Comparison of ENCODE assay signal across 8 cellular contexts in the genomic region with DNA sequence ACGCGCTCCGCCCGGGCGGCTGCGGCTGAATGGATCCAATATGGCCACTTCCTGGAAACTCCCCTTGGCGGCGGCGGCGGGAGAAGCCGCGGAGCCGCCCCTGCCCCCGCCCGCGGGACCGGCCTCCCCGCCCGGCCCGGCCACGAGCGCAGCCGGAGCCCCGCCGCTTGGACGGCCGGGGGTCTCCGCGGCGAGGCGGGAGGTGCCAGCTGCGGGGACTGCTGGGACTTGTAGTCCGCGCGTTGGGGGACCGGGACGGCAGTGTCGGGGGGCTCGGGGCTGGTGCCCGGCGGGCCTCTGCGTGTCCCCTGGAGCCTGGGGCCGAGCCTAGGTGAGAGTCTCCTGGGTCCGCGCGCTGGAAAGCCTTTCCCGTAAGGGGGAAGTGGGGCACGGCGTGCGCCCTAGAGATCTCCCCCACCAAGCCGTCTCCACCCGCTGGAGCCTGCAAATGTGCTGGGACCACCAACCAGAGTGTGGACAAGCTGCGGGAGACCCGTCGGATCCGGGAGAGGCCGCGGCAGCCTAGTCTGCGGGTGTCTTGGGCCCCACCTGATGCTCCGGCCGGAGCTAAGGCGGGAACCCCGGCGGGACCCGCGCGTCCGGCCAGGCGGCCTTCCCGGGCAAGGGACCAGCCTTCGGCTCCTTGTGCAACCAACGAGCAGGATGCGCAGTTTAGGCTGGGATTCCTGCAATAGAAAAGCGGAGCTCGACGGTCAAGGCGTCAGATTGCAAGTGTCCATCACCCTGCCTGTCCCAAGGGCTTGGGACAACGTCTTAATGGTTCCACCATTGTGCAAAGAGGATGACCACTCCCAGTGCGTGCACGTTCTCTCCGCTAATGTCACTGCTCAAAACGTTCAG. TPM values are rescaled to one million over a fixed set of nuclear protein-coding genes. Genes with fewer than 3 reads are reported as not detected.
DNase-seq lines count a peak whose midpoint lies in the region; ATAC-seq, FAIRE-seq and TF ChIP-seq lines count a peak whose summit lies in the region.

A gene with protein sequence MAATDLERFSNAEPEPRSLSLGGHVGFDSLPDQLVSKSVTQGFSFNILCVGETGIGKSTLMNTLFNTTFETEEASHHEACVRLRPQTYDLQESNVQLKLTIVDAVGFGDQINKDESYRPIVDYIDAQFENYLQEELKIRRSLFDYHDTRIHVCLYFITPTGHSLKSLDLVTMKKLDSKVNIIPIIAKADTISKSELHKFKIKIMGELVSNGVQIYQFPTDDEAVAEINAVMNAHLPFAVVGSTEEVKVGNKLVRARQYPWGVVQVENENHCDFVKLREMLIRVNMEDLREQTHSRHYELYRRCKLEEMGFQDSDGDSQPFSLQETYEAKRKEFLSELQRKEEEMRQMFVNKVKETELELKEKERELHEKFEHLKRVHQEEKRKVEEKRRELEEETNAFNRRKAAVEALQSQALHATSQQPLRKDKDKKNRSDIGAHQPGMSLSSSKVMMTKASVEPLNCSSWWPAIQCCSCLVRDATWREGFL (minus strand): TSS at position 31 of the 861 bp plus-strand sequence. CDS start 102 bp downstream, outside the sequence.

- no peak for TF ChIP-seq CTCF in pancreas (IDR thresholded peaks at IDR 0.05)

- H3K9me3 ChIP-seq in pancreas, result no peaks in the 10 kb centered on the region

- 1% methylated on average over 62 to 82 of the region's 82 CpGs for WGBS in pancreas, 2 donors

- H3K27me3 ChIP-seq in pancreas, result no peaks in the 10 kb centered on the region

- H3K27ac ChIP-seq in pancreas, result peak within 1 kb of the TSS; percentile 35 to 80 (median 68)

- H3K27me3 Mint-ChIP-seq in activated naive CD8-positive, alpha-beta T cell treated with anti-CD3 and anti-CD28 coated beads, Interleukin-2, amount 50 U/mL, for 24 hours, result peaks cover 33% of the 10 kb centered on the region

- H3K36me3 Mint-ChIP-seq in activated naive CD8-positive, alpha-beta T cell treated with anti-CD3 and anti-CD28 coated beads, Interleukin-2, amount 50 U/mL, for 24 hours (ENCODE audit: low read depth), result no peaks in the 10 kb centered on the region

- FAIRE-seq in pancreas (lab: Jason Lieb, UNC), result no peak

- H3K9me3 Mint-ChIP-seq in activated naive CD8-positive, alpha-beta T cell treated with anti-CD3 and anti-CD28 coated beads, Interleukin-2, amount 50 U/mL, for 24 hours, result no peaks in the 10 kb centered on the region

- intact Hi-C loops in Right ventricle myocardium superior (cut with DNase I), result no loop called here
- intact Hi-C loops in pancreas (cut with DNase I), result no loop called here

- H3K4me3 ChIP-seq in pancreas, result peak within 1 kb of the TSS; percentile 63 to 92 (median 86)

- DNase-seq in SIG-M5 treated with dmso at 0.1 percent for 504 hours (lab: John Stamatoyannopoulos, UW; ENCODE audit: unreplicated experiment) (peak; percentile 26), SIG-M5 (lab: John Stamatoyannopoulos, UW) (no peak), RPMI7951 (ENCODE audit: low read depth) (peak; percentile 51), Right ventricle myocardium superior (peak; percentile 73), pancreas (peak; percentile 43 to 83 (median 54)), NCI-H128 (lab: John Stamatoyannopoulos, UW; ENCODE audit: unreplicated experiment) (no peak)
- DNase-seq in activated naive CD8-positive, alpha-beta T cell treated with anti-CD3 and anti-CD28 coated beads, Interleukin-2, amount 50 U/mL, for 24 hours, result peak; percentile 55

- H3K27ac Mint-ChIP-seq in activated naive CD8-positive, alpha-beta T cell treated with anti-CD3 and anti-CD28 coated beads, Interleukin-2, amount 50 U/mL, for 24 hours, result no peak within 1 kb of the TSS

- peaks cover 10% of the 10 kb centered on the region for H3K4me1 Mint-ChIP-seq in activated naive CD8-positive, alpha-beta T cell treated with anti-CD3 and anti-CD28 coated beads, Interleukin-2, amount 50 U/mL, for 24 hours

- ATAC-seq in HG02938 (IDR thresholded peaks at IDR 0.05; ENCODE audit: unreplicated experiment), result peak; percentile 67
- ATAC-seq in activated naive CD8-positive, alpha-beta T cell treated with anti-CD3 and anti-CD28 coated beads, Interleukin-2, amount 50 U/mL, for 24 hours, result peak; percentile 59
- peak; percentile 68 for ATAC-seq in Right ventricle myocardium superior (ENCODE audit: poor library complexity)
- ATAC-seq in pancreas, result peak; percentile 71 to 78 (median 72)

- H3K4me3 Mint-ChIP-seq in activated naive CD8-positive, alpha-beta T cell treated with anti-CD3 and anti-CD28 coated beads, Interleukin-2, amount 50 U/mL, for 24 hours, result peak within 1 kb of the TSS; percentile 75

- H3K4me1 ChIP-seq in pancreas, result peaks cover 0 to 14% (median 6%) of the 10 kb centered on the region in 3 donors

- no peaks in the 10 kb centered on the region for H3K36me3 ChIP-seq in pancreas

RNA-seq across cellular contexts. Expression of the gene that starts here (rescaled TPM):
- total RNA-seq in RPMI7951 (2014; rRNA removed; shearing (Covaris generic)), result 34.3 and 44.8 TPM in 2 replicates
- total RNA-seq in Right ventricle myocardium superior (26.3 TPM), pancreas (10 to 100 TPM; 13.1 to 32.8 (median 17.1) TPM)
- polyA plus RNA-seq in pancreas, result 10 to 100 TPM; 17.9 to 18.6 TPM

Comparison
In these comparisons a context has a peak if more than half of its experiments do, and no peak if none do; other contexts are left out.
1. DNase-seq: peak in SIG-M5 treated with dmso at 0.1 percent for 504 hours (single experiment), RPMI7951 (single experiment), activated naive CD8-positive, alpha-beta T cell treated with anti-CD3 and anti-CD28 coated beads, Interleukin-2, amount 50 U/mL, for 24 hours (single experiment), Right ventricle myocardium superior (single experiment) and pancreas (6 of 6); none in SIG-M5 (single experiment) and NCI-H128 (single experiment).
2. Peak in every context shown above with its lines, with median percentiles within 50 percentile points of each other: ATAC-seq.